10 cellular contexts compared by ENCODE assay signal in the genomic region with DNA sequence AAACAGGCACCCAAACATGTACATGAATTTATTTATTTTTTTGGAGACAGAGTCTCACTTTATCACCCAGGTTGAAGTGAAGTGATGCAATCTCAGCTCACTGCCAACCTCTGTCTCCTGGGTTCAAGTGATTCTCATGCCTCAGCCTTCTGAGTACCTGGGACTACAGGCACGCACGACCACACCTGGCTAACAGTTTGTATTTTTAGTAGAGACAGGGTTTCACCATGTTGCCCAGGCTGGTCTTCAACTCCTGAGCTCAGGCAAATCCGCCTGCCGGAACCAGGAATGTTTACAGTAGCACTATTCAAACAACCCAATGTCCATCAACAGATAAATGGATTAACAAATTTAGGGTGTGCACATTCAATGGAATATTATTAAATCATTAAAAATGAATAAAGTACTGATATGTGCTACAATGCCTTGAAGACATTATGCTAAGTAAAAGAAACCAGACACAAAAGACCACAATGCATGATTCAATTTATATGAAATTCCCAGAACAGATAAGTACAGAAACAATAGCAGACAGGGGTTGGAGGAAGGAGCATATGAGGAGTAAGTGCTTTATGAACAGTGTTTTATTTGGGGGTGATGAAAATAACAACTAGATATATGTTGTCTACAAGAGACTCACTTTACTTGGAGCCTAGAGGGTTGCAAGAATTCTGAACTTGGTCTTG. TPM values are rescaled to one million over a fixed set of nuclear protein-coding genes. Genes with fewer than 3 reads are reported as not detected.
DNase-seq lines count a peak whose midpoint lies in the region; ATAC-seq and TF ChIP-seq lines count a peak whose summit lies in the region.
"Had no signal": no experiment of that assay in that cellular context is flagged by ENCODE, and none has a peak within 500 bp of the region (broad histone marks: within the 10 kb centered on the region; RNA-seq: fewer than 3 reads in every experiment).

No MANE protein-coding gene starts in this region.

- no peak for ATAC-seq in activated T-cell treated with anti-CD3 and anti-CD28 coated beads, Interleukin-2, amount 50 U/mL, for 4 hours
- no peak for ATAC-seq in stimulated activated naive CD8-positive, alpha-beta T cell treated with anti-CD3 and anti-CD28 coated beads, Interleukin-15, amount 100 ng/mL, for 72 hours

- H3K9me3 Mint-ChIP-seq in activated T-cell treated with anti-CD3 and anti-CD28 coated beads, Interleukin-2, amount 50 U/mL, for 4 hours: peaks cover 8% of the 10 kb centered on the region
- H3K9me3 Mint-ChIP-seq in stimulated activated naive CD8-positive, alpha-beta T cell treated with anti-CD3 and anti-CD28 coated beads, Interleukin-15, amount 100 ng/mL, for 72 hours: peaks cover 7 to 8% of the 10 kb centered on the region in 2 donors

- peaks cover 14% of the 10 kb centered on the region for H3K4me1 ChIP-seq in hepatocyte (ENCODE audit: insufficient read depth)

- no peak overlapping the region for H3K4me3 ChIP-seq in hepatocyte

- no peaks in the 10 kb centered on the region for H3K9me3 ChIP-seq in hepatocyte (ENCODE audit: low read depth)

- H3K4me2 ChIP-seq in hepatocyte: peak overlapping the region; percentile 89

- peak overlapping the region; percentile 97 for H3K4me3 Mint-ChIP-seq in activated T-cell treated with anti-CD3 and anti-CD28 coated beads, Interleukin-2, amount 50 U/mL, for 4 hours
- peak overlapping the region; percentile 95 to 96 for H3K4me3 Mint-ChIP-seq in stimulated activated naive CD8-positive, alpha-beta T cell treated with anti-CD3 and anti-CD28 coated beads, Interleukin-15, amount 100 ng/mL, for 72 hours

- TF ChIP-seq CTCF in VCaP (conservative IDR thresholded peaks at IDR 0.05): no peak
- TF ChIP-seq CTCF in hepatocyte (IDR thresholded peaks at IDR 0.05; ENCODE audit: poor library complexity): no peak

- peak overlapping the region; percentile 72 to 95 for H3K27ac Mint-ChIP-seq in stimulated activated naive CD8-positive, alpha-beta T cell treated with anti-CD3 and anti-CD28 coated beads, Interleukin-15, amount 100 ng/mL, for 72 hours

- no peak overlapping the region for H2AFZ ChIP-seq in hepatocyte

- no peak for DNase-seq in activated T-cell treated with anti-CD3 and anti-CD28 coated beads, Interleukin-2, amount 50 U/mL, for 4 hours
- DNase-seq in activated T-cell treated with anti-CD3 and anti-CD28 coated beads for 4 hours (no peak), hepatocyte (ENCODE audit: low spot score) (no peak), COR-L47 (lab: John Stamatoyannopoulos, UW) (no peak), GM03348 (ENCODE audit: low spot score) (no peak), kidney glomerular epithelial cell (lab: John Stamatoyannopoulos, UW) (no peak)
- DNase-seq in stimulated activated naive CD8-positive, alpha-beta T cell treated with anti-CD3 and anti-CD28 coated beads, Interleukin-15, amount 100 ng/mL, for 72 hours: no peak
- DNase-seq: islet precursor cell; stimulated activated naive CD4-positive, alpha-beta T cell had no signal

- no peaks in the 10 kb centered on the region for H3K9me2 ChIP-seq in hepatocyte (replicated peaks; ENCODE audit: insufficient read depth)

- H3K4me1 Mint-ChIP-seq in activated T-cell treated with anti-CD3 and anti-CD28 coated beads, Interleukin-2, amount 50 U/mL, for 4 hours (ENCODE audit: low read depth): peaks cover 26% of the 10 kb centered on the region
- H3K4me1 Mint-ChIP-seq in stimulated activated naive CD8-positive, alpha-beta T cell treated with anti-CD3 and anti-CD28 coated beads, Interleukin-15, amount 100 ng/mL, for 72 hours: peaks cover 27% of the 10 kb centered on the region

- H3K36me3 Mint-ChIP-seq in activated T-cell treated with anti-CD3 and anti-CD28 coated beads, Interleukin-2, amount 50 U/mL, for 4 hours (ENCODE audit: insufficient read depth): peaks cover 22% of the 10 kb centered on the region

- H4K20me1 ChIP-seq in hepatocyte (ENCODE audit: insufficient read depth, poor library complexity, severe bottlenecking): no peaks in the 10 kb centered on the region

- H3K36me3 ChIP-seq in hepatocyte (replicated peaks; ENCODE audit: insufficient read depth, low read depth): no peaks in the 10 kb centered on the region

- H3K27me3 Mint-ChIP-seq in activated T-cell treated with anti-CD3 and anti-CD28 coated beads, Interleukin-2, amount 50 U/mL, for 4 hours (ENCODE audit: low read depth): no peaks in the 10 kb centered on the region
- no peaks in the 10 kb centered on the region for H3K27me3 Mint-ChIP-seq in stimulated activated naive CD8-positive, alpha-beta T cell treated with anti-CD3 and anti-CD28 coated beads, Interleukin-15, amount 100 ng/mL, for 72 hours

- H3K27me3 ChIP-seq in hepatocyte: no peaks in the 10 kb centered on the region

- H3K79me2 ChIP-seq in hepatocyte: peaks cover 66% of the 10 kb centered on the region

- H3K27ac ChIP-seq in VCaP (peak overlapping the region; percentile 93), hepatocyte (peak overlapping the region; percentile 99)

- 39% methylated on average over 4 of the region's 4 CpGs for WGBS in hepatocyte (ENCODE audit: low lambda C conversion rate, missing lambda C conversion rate)

RNA-seq across cellular contexts. Expression of a gene that starts 1.3 kb away (rescaled TPM):
- 10 to 100 TPM; 30.7 to 32.6 (median 30.8) TPM for total RNA-seq in activated T-cell treated with anti-CD3 and anti-CD28 coated beads, Interleukin-2, amount 50 U/mL, for 4 hours
- 25.2 and 26.2 TPM in 2 replicates for total RNA-seq in hepatocyte
- polyA plus RNA-seq in hepatocyte: 23.9 and 25.1 TPM in 2 replicates

RNA-seq across cellular contexts. Expression of a gene that starts 48.7 kb away (rescaled TPM):
- total RNA-seq in activated T-cell treated with anti-CD3 and anti-CD28 coated beads, Interleukin-2, amount 50 U/mL, for 4 hours: 10 to 100 TPM; 64.4 to 74.1 (median 68.0) TPM
- total RNA-seq in hepatocyte: 114 and 123 TPM in 2 replicates
- polyA plus RNA-seq in hepatocyte: 27.6 and 37.8 TPM in 2 replicates
